ENCODE assay signal across 8 cellular contexts in genomic region chr2:216519154-216519762, GRCh38. TPM values are rescaled to one million over a fixed set of nuclear protein-coding genes. Genes with fewer than 3 reads are reported as not detected.
DNase-seq lines count a peak whose midpoint lies in the region; ATAC-seq and TF ChIP-seq lines count a peak whose summit lies in the region.

No MANE protein-coding gene starts in this region.

- TF ChIP-seq CTCF in RWPE2 (IDR thresholded peaks at IDR 0.05; ENCODE audit: poor library complexity, severe bottlenecking), result peak; percentile 85

- no peaks in the 10 kb centered on the region for H3K4me1 ChIP-seq in RWPE2 (ENCODE audit: insufficient read depth, poor library complexity, severe bottlenecking)

- ATAC-seq in GM21528 (IDR thresholded peaks at IDR 0.05; ENCODE audit: low FRiP score, unreplicated experiment) (peak; percentile 61), RWPE2 (ENCODE audit: low read depth) (peak; percentile 81)

- peaks cover 22% of the 10 kb centered on the region for H3K36me3 ChIP-seq in RWPE2 (ENCODE audit: low read depth)
- H3K36me3 ChIP-seq in MG63, result peaks cover 28% of the 10 kb centered on the region

- H3K9me3 ChIP-seq in RWPE2 (ENCODE audit: severe bottlenecking), result no peaks in the 10 kb centered on the region
- no peaks in the 10 kb centered on the region for H3K9me3 ChIP-seq in MG63

- DNase-seq in DMS153 treated with DMSO at 0.1 percent for 48 hours (lab: John Stamatoyannopoulos, UW; ENCODE audit: unreplicated experiment), result peak; percentile 91
- DNase-seq in MV-4-11 (lab: John Stamatoyannopoulos, UW), result peak; percentile 73
- DNase-seq in RWPE2 (ENCODE audit: low spot score), result no peak
- DNase-seq in astrocyte of the hippocampus (ENCODE audit: low read depth, low spot score), result peak; percentile 91
- DNase-seq in hippocampal formation (lab: John Stamatoyannopoulos, UW), result peak; percentile 26 to 61
- peak; percentile 59 for DNase-seq in skeletal muscle cell (ENCODE audit: low read depth)
- no peak for DNase-seq in MG63

- no peak overlapping the region for H3K27ac ChIP-seq in RWPE2 (ENCODE audit: poor library complexity, severe bottlenecking)

- H3K27me3 ChIP-seq in RWPE2 (ENCODE audit: insufficient read depth, poor library complexity, severe bottlenecking) (no peaks in the 10 kb centered on the region), MG63 (no peaks in the 10 kb centered on the region)

- H3K4me3 ChIP-seq in RWPE2 (ENCODE audit: severe bottlenecking) (no peak overlapping the region), skeletal muscle cell (ENCODE audit: low read depth, low read length) (no peak overlapping the region), MG63 (no peak overlapping the region)

RNA-seq across cellular contexts. Expression of gene RPL37A, which starts 20.6 kb away (rescaled TPM):
- total RNA-seq in MG63 (2014; rRNA removed; shearing (Covaris generic); ENCODE audit: low replicate concordance), result 528 and 2,080 TPM in 2 replicates

Comparison
In these comparisons a context has a peak if more than half of its experiments do, and no peak if none do; other contexts are left out.
1. DNase-seq: peak in DMS153 treated with DMSO at 0.1 percent for 48 hours (single experiment), MV-4-11 (single experiment), astrocyte of the hippocampus (single experiment), hippocampal formation (2 of 2) and skeletal muscle cell (single experiment); none in RWPE2 (single experiment) and MG63 (single experiment).